11 cellular contexts compared by ENCODE assay signal in genomic region chr2:42917374-42918017, GRCh38.
DNase-seq lines count a peak whose midpoint lies in the region; ATAC-seq and TF ChIP-seq lines count a peak whose summit lies in the region.
"Had no signal": no experiment of that assay in that cellular context is flagged by ENCODE, and none has a peak within 500 bp of the region (broad histone marks: within the 10 kb centered on the region; RNA-seq: fewer than 3 reads in every experiment).

No MANE protein-coding gene starts in this region.

- H3K27me3 ChIP-seq in body of pancreas = no peaks in the 10 kb centered on the region
- peaks cover 3 to 29% of the 10 kb centered on the region in 2 donors for H3K27me3 ChIP-seq in left lung
- no peaks in the 10 kb centered on the region for H3K27me3 ChIP-seq in upper lobe of right lung

- TF ChIP-seq POLR2A in body of pancreas (IDR thresholded peaks at IDR 0.05) = no peak

- H3K9me3 Mint-ChIP-seq in activated naive CD4-positive, alpha-beta T cell treated with anti-CD3 and anti-CD28 coated beads, Interleukin-2, amount 50 U/mL, for 72 hours = no peaks in the 10 kb centered on the region
- no peaks in the 10 kb centered on the region for H3K9me3 Mint-ChIP-seq in activated naive CD4-positive, alpha-beta T cell treated with anti-CD3 and anti-CD28 coated beads, Interleukin-2, amount 10 ng/mL, durations not matched to agents 7 days and 5 days
- H3K9me3 Mint-ChIP-seq: activated B cell treated with CpG ODN at 0.5 μM for 24 hours had no signal

- intact Hi-C loops in body of pancreas (cut with DNase I) (no loop called here), left lung (cut with DNase I) (no loop called here), upper lobe of right lung (cut with DNase I) (no loop called here)

- H3K4me3 ChIP-seq in body of pancreas (no peak overlapping the region), left lung (no peak overlapping the region), upper lobe of right lung (no peak overlapping the region)

- TF ChIP-seq CTCF in body of pancreas (IDR thresholded peaks at IDR 0.05) (no peak), left lung (IDR thresholded peaks at IDR 0.05) (no peak), upper lobe of right lung (IDR thresholded peaks at IDR 0.05) (no peak)

- H3K36me3 ChIP-seq in body of pancreas (replicated peaks in 1 of 2; ENCODE audit: insufficient read depth in 1 of 2, low read depth in 2 of 2) (no peaks in the 10 kb centered on the region), left lung (no peaks in the 10 kb centered on the region), upper lobe of right lung (no peaks in the 10 kb centered on the region)

- no peak overlapping the region for H3K4me3 Mint-ChIP-seq in activated naive CD4-positive, alpha-beta T cell treated with anti-CD3 and anti-CD28 coated beads, Interleukin-2, amount 10 ng/mL, durations not matched to agents 7 days and 5 days
- H3K4me3 Mint-ChIP-seq: activated B cell treated with CpG ODN at 0.5 μM for 24 hours had no signal

- CTCF ChIA-PET in activated naive CD4-positive, alpha-beta T cell treated with anti-CD3 and anti-CD28 coated beads, Interleukin-2, amount 10 ng/mL, durations not matched to agents 7 days and 5 days (lab: Charles Lee) = interaction anchor here (1.0 kb wide), 1 partner anchor 58 kb away, joined by 3 read pairs; no protein-coding TSS in a partner anchor

- 67 to 84% methylated on average over 11 of the region's 11 CpGs for WGBS in body of pancreas, 2 donors

- peaks cover 38% of the 10 kb centered on the region for H3K27me3 Mint-ChIP-seq in activated naive CD4-positive, alpha-beta T cell treated with anti-CD3 and anti-CD28 coated beads, Interleukin-2, amount 10 ng/mL, durations not matched to agents 7 days and 5 days
- H3K27me3 Mint-ChIP-seq: CD4-positive, CD25-positive, alpha-beta regulatory T cell had no signal

- H3K27ac Mint-ChIP-seq in activated naive CD4-positive, alpha-beta T cell treated with anti-CD3 and anti-CD28 coated beads, Interleukin-2, amount 50 U/mL, for 72 hours = peak overlapping the region; percentile 25 to 52
- no peak overlapping the region for H3K27ac Mint-ChIP-seq in activated naive CD4-positive, alpha-beta T cell treated with anti-CD3 and anti-CD28 coated beads, Interleukin-2, amount 10 ng/mL, durations not matched to agents 7 days and 5 days
- H3K27ac Mint-ChIP-seq: activated B cell treated with CpG ODN at 0.5 μM for 24 hours; CD4-positive, CD25-positive, alpha-beta regulatory T cell had no signal

- peaks cover 3% of the 10 kb centered on the region for H3K4me1 Mint-ChIP-seq in activated naive CD4-positive, alpha-beta T cell treated with anti-CD3 and anti-CD28 coated beads, Interleukin-2, amount 10 ng/mL, durations not matched to agents 7 days and 5 days

- ATAC-seq in activated naive CD4-positive, alpha-beta T cell treated with anti-CD3 and anti-CD28 coated beads, Interleukin-2, amount 50 U/mL, for 72 hours = peak; percentile 44 to 94
- ATAC-seq in body of pancreas = peak; percentile 50
- ATAC-seq in left lung = peak; percentile 60
- peak; percentile 49 for ATAC-seq in upper lobe of right lung
- ATAC-seq in HG03039 (IDR thresholded peaks at IDR 0.05; ENCODE audit: unreplicated experiment) = no peak

- no peak for DNase-seq in activated naive CD4-positive, alpha-beta T cell treated with anti-CD3 and anti-CD28 coated beads, Interleukin-2, amount 50 U/mL, for 72 hours (ENCODE audit: low spot score in 2 of 2)
- no peak for DNase-seq in activated naive CD4-positive, alpha-beta T cell treated with anti-CD3 and anti-CD28 coated beads, Interleukin-2, amount 10 ng/mL, durations not matched to agents 7 days and 5 days
- peak; percentile 28 to 63 (median 52) for DNase-seq in body of pancreas
- DNase-seq in left lung = peak in 1 of 2 donors; percentile 55
- peak; percentile 44 for DNase-seq in upper lobe of right lung
- DNase-seq in inferior parietal cortex (ENCODE audit: extremely low spot score) = no peak
- no peak for DNase-seq in NCI-H2107 treated with DMSO at 0.1 percent for 48 hours (lab: John Stamatoyannopoulos, UW; ENCODE audit: unreplicated experiment)
- DNase-seq: activated B cell treated with CpG ODN at 0.5 μM for 24 hours; CD4-positive, CD25-positive, alpha-beta regulatory T cell; effector CD4-positive, alpha-beta T cell had no signal

- H3K9me3 ChIP-seq in body of pancreas = no peaks in the 10 kb centered on the region
- H3K9me3 ChIP-seq in left lung = no peaks in the 10 kb centered on the region
- H3K9me3 ChIP-seq in upper lobe of right lung = no peaks in the 10 kb centered on the region

- H3K27ac ChIP-seq in body of pancreas = peak overlapping the region in 2 of 4 donors; percentile 3
- H3K27ac ChIP-seq in left lung = peak overlapping the region; percentile 8 to 49
- H3K27ac ChIP-seq in upper lobe of right lung = peak overlapping the region; percentile 59

- peaks cover 13% of the 10 kb centered on the region for H3K4me1 ChIP-seq in body of pancreas
- peaks cover 4 to 7% of the 10 kb centered on the region in 2 donors for H3K4me1 ChIP-seq in left lung
- H3K4me1 ChIP-seq in upper lobe of right lung = peaks cover 6% of the 10 kb centered on the region

- H3K36me3 Mint-ChIP-seq in activated naive CD4-positive, alpha-beta T cell treated with anti-CD3 and anti-CD28 coated beads, Interleukin-2, amount 50 U/mL, for 72 hours = no peaks in the 10 kb centered on the region
- no peaks in the 10 kb centered on the region for H3K36me3 Mint-ChIP-seq in activated naive CD4-positive, alpha-beta T cell treated with anti-CD3 and anti-CD28 coated beads, Interleukin-2, amount 10 ng/mL, durations not matched to agents 7 days and 5 days
- H3K36me3 Mint-ChIP-seq: CD4-positive, CD25-positive, alpha-beta regulatory T cell had no signal

Comparison
In these comparisons a context has a peak if more than half of its experiments do, and no peak if none do; other contexts are left out.
1. DNase-seq: peak in body of pancreas (4 of 4) and upper lobe of right lung (single experiment); none in activated naive CD4-positive, alpha-beta T cell treated with anti-CD3 and anti-CD28 coated beads, Interleukin-2, amount 50 U/mL, for 72 hours (0 of 2), activated naive CD4-positive, alpha-beta T cell treated with anti-CD3 and anti-CD28 coated beads, Interleukin-2, amount 10 ng/mL, durations not matched to agents 7 days and 5 days (single experiment), inferior parietal cortex (single experiment) and NCI-H2107 treated with DMSO at 0.1 percent for 48 hours (single experiment).